In genomic region chr14:23095196-23096108, GRCh38 we compare ENCODE assay signal across 1 cellular context.
TF ChIP-seq lines count a peak whose summit lies in the region.

TSS of gene C14orf119 (plus strand) at chr14:23095505. CDS start at chr14:23097659, 2,154 bp downstream.

TF ChIP-seq in HEK293, 187 proteins besides CTCF, POLR2A, EP300 and RAD21 (continued from another document and continues in another):
- TF ChIP-seq ZNF398 (tag by site-specific recombination; IDR thresholded peaks at IDR 0.05) (no peak), KLF9 (tag by site-specific recombination; IDR thresholded peaks at IDR 0.05; ENCODE audit: low read depth) (peak; percentile 53), ZBTB49 (tag by site-specific recombination; IDR thresholded peaks at IDR 0.05; ENCODE audit: low read depth) (no peak), HOXD13 (CRISPR knock-in tag; IDR thresholded peaks at IDR 0.05; ENCODE audit: borderline replicate concordance) (no peak), ZBTB21 (tag by site-specific recombination; IDR thresholded peaks at IDR 0.05) (no peak), INSM2 (tag by site-specific recombination; IDR thresholded peaks at IDR 0.05) (no peak), ZNF596 (tag by site-specific recombination; IDR thresholded peaks at IDR 0.05) (no peak), ZNF639 (tag by site-specific recombination; IDR thresholded peaks at IDR 0.05) (no peak), ZBTB48 (tag by site-specific recombination; IDR thresholded peaks at IDR 0.05) (0 out of 2 replicates have a peak, but pooled peaks have one; percentile 33), ZBTB11 (tag by site-specific recombination; conservative IDR thresholded peaks at IDR 0.05; ENCODE audit: low read depth) (no peak), TCF7L2 (IDR thresholded peaks at IDR 0.05; ENCODE audit: borderline replicate concordance, low read depth, low read length) (no peak), ZNF830 (tag by site-specific recombination; IDR thresholded peaks at IDR 0.05; ENCODE audit: low read depth) (no peak), ZNF768 (tag by site-specific recombination; IDR thresholded peaks at IDR 0.05) (no peak), ZNF501 (tag by site-specific recombination; IDR thresholded peaks at IDR 0.05) (no peak), ZNF335 (tag by site-specific recombination; conservative IDR thresholded peaks at IDR 0.05) (no peak; the same call in 1 of the 2 replicates), ZFP41 (tag by site-specific recombination; IDR thresholded peaks at IDR 0.05; ENCODE audit: borderline replicate concordance) (no peak), SP7 (tag by site-specific recombination; IDR thresholded peaks at IDR 0.05) (no peak), ZNF513 (tag by site-specific recombination; IDR thresholded peaks at IDR 0.05) (no peak), ZNF223 (tag by site-specific recombination; IDR thresholded peaks at IDR 0.05) (no peak), REPIN1 (tag by site-specific recombination; IDR thresholded peaks at IDR 0.05; ENCODE audit: low read depth) (no peak), ZNF558 (tag by site-specific recombination; IDR thresholded peaks at IDR 0.05) (no peak), SP3 (tag by site-specific recombination; IDR thresholded peaks at IDR 0.05) (peak; percentile 63), OSR2 (tag by site-specific recombination; IDR thresholded peaks at IDR 0.05) (no peak; the same call in 1 of the 2 replicates), TRIM28 (IDR thresholded peaks at IDR 0.05; ENCODE audit: borderline replicate concordance, low read length) (no peak), ZSCAN16 (tag by site-specific recombination; IDR thresholded peaks at IDR 0.05) (no peak), ZNF626 (tag by site-specific recombination; IDR thresholded peaks at IDR 0.05) (no peak), ZNF184 (tag by site-specific recombination; IDR thresholded peaks at IDR 0.05) (no peak), KLF1 (tag by site-specific recombination; IDR thresholded peaks at IDR 0.05) (peak; percentile 39; the same call in 1 of the 2 replicates), ZNF391 (tag by site-specific recombination; IDR thresholded peaks at IDR 0.05; ENCODE audit: borderline replicate concordance, low read depth) (no peak), ZNF311 (tag by site-specific recombination; IDR thresholded peaks at IDR 0.05; ENCODE audit: borderline replicate concordance) (no peak), ZNF610 (tag by site-specific recombination; IDR thresholded peaks at IDR 0.05; ENCODE audit: borderline replicate concordance) (no peak), ZNF202 (tag by site-specific recombination; IDR thresholded peaks at IDR 0.05; ENCODE audit: borderline replicate concordance) (no peak), ZNF114 (tag by site-specific recombination; IDR thresholded peaks at IDR 0.05) (no peak), ZNF645 (tag by site-specific recombination; IDR thresholded peaks at IDR 0.05) (no peak), ZFHX2 (tag by site-specific recombination; conservative IDR thresholded peaks at IDR 0.05) (peak; percentile 52), ZNF792 (tag by site-specific recombination; IDR thresholded peaks at IDR 0.05) (no peak), PBX3 (CRISPR knock-in tag; IDR thresholded peaks at IDR 0.05) (no peak), ZFP3 (tag by site-specific recombination; IDR thresholded peaks at IDR 0.05; ENCODE audit: low read depth) (no peak), ZNF18 (tag by site-specific recombination; IDR thresholded peaks at IDR 0.05) (no peak), HOXC10 (CRISPR knock-in tag; IDR thresholded peaks at IDR 0.05) (no peak), ZNF76 (tag by site-specific recombination; IDR thresholded peaks at IDR 0.05; ENCODE audit: borderline replicate concordance, low read depth) (0 out of 2 replicates have a peak, but pooled peaks have one; percentile 52), ZNF623 (tag by site-specific recombination; IDR thresholded peaks at IDR 0.05) (no peak), HOXA7 (CRISPR knock-in tag; IDR thresholded peaks at IDR 0.05; ENCODE audit: borderline replicate concordance) (no peak), ZNF488 (tag by site-specific recombination; IDR thresholded peaks at IDR 0.05) (no peak), OVOL3 (tag by site-specific recombination; IDR thresholded peaks at IDR 0.05) (no peak), FEZF1 (tag by site-specific recombination; IDR thresholded peaks at IDR 0.05) (no peak)
